ENCODE assay signal across 8 cellular contexts in the genomic region with DNA sequence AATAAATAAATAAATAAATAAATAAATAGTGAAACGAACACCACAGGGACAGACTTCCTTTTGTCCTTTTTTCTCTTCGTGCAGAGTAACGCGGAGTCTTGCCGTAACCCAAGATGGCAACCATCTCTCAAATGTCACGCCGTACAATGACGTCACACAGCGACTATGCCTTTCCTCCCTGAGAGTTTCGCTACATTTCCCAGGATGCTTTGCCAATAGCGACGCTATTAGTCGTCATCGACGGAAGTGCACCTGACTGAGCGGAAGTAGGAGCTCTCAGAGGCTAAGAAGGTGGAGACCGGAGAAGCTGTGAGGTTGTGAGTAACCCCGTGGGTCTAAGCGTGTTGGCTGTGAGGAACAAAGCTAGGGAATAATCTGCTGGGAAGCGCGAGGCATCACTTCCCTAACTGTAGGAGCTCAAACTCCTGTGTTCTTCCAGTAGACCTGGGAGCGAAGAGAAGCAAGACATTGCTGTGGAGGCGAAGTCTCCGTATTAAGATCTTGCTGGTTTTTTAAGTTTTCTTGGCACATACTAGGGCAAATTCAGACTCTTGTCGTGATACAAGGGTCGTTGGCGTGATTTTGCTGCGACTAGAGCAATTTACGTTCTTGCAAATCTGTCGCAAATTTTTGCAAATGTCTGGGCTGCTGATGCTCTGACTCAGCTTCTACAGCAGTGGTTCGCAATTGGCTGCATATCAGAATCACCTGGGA. TPM values are rescaled to one million over a fixed set of nuclear protein-coding genes. Genes with fewer than 3 reads are reported as not detected.
DNase-seq lines count a peak whose midpoint lies in the region; ATAC-seq and TF ChIP-seq lines count a peak whose summit lies in the region.

Gene TTC1, plus strand, starts transcription at position 263 of the 714 bp plus-strand sequence. CDS start 1,390 bp downstream, outside the sequence.

- intact Hi-C loops in T-helper 1 cell treated with Interleukin-12 subunit alpha and Interleukin-12 subunit beta and Interleukin-4 antibody, amounts not matched to agents 30 ng/mL and 1 ng/mL, for 36 hours (cut with micrococcal nuclease), result loop anchor here (1.0 to 5.0 kb wide), 18 partner anchors 12 to 1132 kb away; partner anchors contain the start of genes PWWP2A, RNF145, SLU7 and UBLCP1
- intact Hi-C loops in left cardiac atrium (cut with DNase I), result no loop called here
- intact Hi-C loops in posterior vena cava (cut with DNase I), result no loop called here
- intact Hi-C loops in upper lobe of right lung (cut with DNase I), result no loop called here

- H3K4me3 ChIP-seq in upper lobe of right lung, result peak within 1 kb of the TSS; percentile 64

- H3K36me3 ChIP-seq in upper lobe of right lung, result peaks cover 34% of the 10 kb centered on the region

- H3K9me3 ChIP-seq in upper lobe of right lung, result no peaks in the 10 kb centered on the region

- no peak for TF ChIP-seq CTCF in GM13977 (IDR thresholded peaks at IDR 0.05; ENCODE audit: extremely low read depth, insufficient read depth, missing control alignments)
- TF ChIP-seq CTCF in upper lobe of right lung (IDR thresholded peaks at IDR 0.05), result no peak

- peak within 1 kb of the TSS; percentile 77 for H3K27ac ChIP-seq in upper lobe of right lung

- DNase-seq in GM13977 (ENCODE audit: low spot score) (peak; percentile 90), NCI-H146 treated with DMSO at 0.1 percent for 48 hours (lab: John Stamatoyannopoulos, UW; ENCODE audit: unreplicated experiment) (peak; percentile 87), amygdala (lab: John Stamatoyannopoulos, UW) (peak; percentile 52 to 99 (median 92)), left cardiac atrium (peak; percentile 97), posterior vena cava (ENCODE audit: low spot score) (peak; percentile 97), upper lobe of right lung (peak; percentile 90)

- peak; percentile 99 for ATAC-seq in HG02870 (IDR thresholded peaks at IDR 0.05; ENCODE audit: unreplicated experiment)
- ATAC-seq in left cardiac atrium, result peak; percentile 99 to 100
- ATAC-seq in upper lobe of right lung, result peak; percentile 99

- H3K27me3 ChIP-seq in upper lobe of right lung, result no peaks in the 10 kb centered on the region

- peaks cover 18% of the 10 kb centered on the region for H3K4me1 ChIP-seq in upper lobe of right lung

- in situ Hi-C loops in GM13977 (cut with MboI; ENCODE audit: low pct_unique_long_range_greater_than_20kb, low sequenced_read_pairs, unreplicated experiment), result no loop called here

RNA-seq across cellular contexts. Expression of gene TTC1, which starts in this region (rescaled TPM):
- total RNA-seq in T-helper 1 cell treated with Interleukin-12 subunit alpha and Interleukin-12 subunit beta and Interleukin-4 antibody, amounts not matched to agents 30 ng/mL and 1 ng/mL, for 36 hours, result 59.0 TPM in 2 replicates
- total RNA-seq in left cardiac atrium, result 10 to 100 TPM; 54.7 to 74.5 TPM
- total RNA-seq in posterior vena cava, result 10 to 100 TPM; 41.9 to 42.2 TPM
- total RNA-seq in upper lobe of right lung, result 39.6 TPM

Comparison
In these comparisons a context has a peak if more than half of its experiments do, and no peak if none do; other contexts are left out.
1. Peak in every context shown above with its lines: DNase-seq, ATAC-seq, H3K4me3 ChIP-seq and H3K27ac ChIP-seq.